In genomic region chr9:23088932-23089364, GRCh38 we compare ENCODE assay signal across 12 cellular contexts.
DNase-seq lines count a peak whose midpoint lies in the region; FAIRE-seq and TF ChIP-seq lines count a peak whose summit lies in the region.
"Had no signal": no experiment of that assay in that cellular context is flagged by ENCODE, and none has a peak within 500 bp of the region (broad histone marks: within the 10 kb centered on the region; RNA-seq: fewer than 3 reads in every experiment).

No MANE protein-coding gene starts in this region.

- H3K27ac ChIP-seq in neuronal stem cell (replicated peaks; ENCODE audit: low read length) (no peak overlapping the region), thyroid gland (no peak overlapping the region)

- WGBS in neuronal stem cell (ENCODE audit: extremely low coverage in 2 of 2, insufficient read length in 2 of 2, insufficient replicate concordance in 1 of 2), 2 donors = no CpG with 5 or more reads among the region's 5 CpGs
- WGBS in thyroid gland, 2 donors = 84% methylated on average over 3 to 4 of the region's 5 CpGs

- H2AK5ac ChIP-seq in neuronal stem cell (ENCODE audit: low read depth, low read length) = no peak overlapping the region

- H4K8ac ChIP-seq in neuronal stem cell (ENCODE audit: low read depth, low read length) = no peak overlapping the region

- no peak overlapping the region for H2BK120ac ChIP-seq in neuronal stem cell (ENCODE audit: low read depth, low read length)

- no peak for TF ChIP-seq POLR2A in thyroid gland (IDR thresholded peaks at IDR 0.05)

- H2BK5ac ChIP-seq in neuronal stem cell (ENCODE audit: low read length) = no peak overlapping the region

- H3K4me3 ChIP-seq in LNCaP clone FGC (ENCODE audit: low read depth, low read length) = no peak overlapping the region
- H3K4me3 ChIP-seq in bronchial epithelial cell (ENCODE audit: low read depth, low read length) = no peak overlapping the region
- H3K4me3 ChIP-seq in neuronal stem cell (ENCODE audit: low read length in 2 of 2) = peak overlapping the region in 1 of 2 donors; percentile 63
- H3K4me3 ChIP-seq in thyroid gland (replicated peaks in 1 of 3) = no peak overlapping the region

- H3K4me1 ChIP-seq in neuronal stem cell (ENCODE audit: control insufficient read depth in 2 of 2, insufficient read depth in 1 of 2, low read depth in 1 of 2, low read length in 2 of 2) (peaks cover 0 to 1% of the 10 kb centered on the region in 2 donors), thyroid gland (no peaks in the 10 kb centered on the region)

- no peak overlapping the region for H4K91ac ChIP-seq in neuronal stem cell (ENCODE audit: low read depth, low read length, poor library complexity)

- H2BK15ac ChIP-seq in neuronal stem cell (ENCODE audit: low read length) = no peak overlapping the region

- peak overlapping the region; percentile 61 for H3K9ac ChIP-seq in neuronal stem cell (ENCODE audit: low read depth, low read length, poor library complexity)

- H3K23ac ChIP-seq in neuronal stem cell (ENCODE audit: low read depth, low read length, poor library complexity) = no peak overlapping the region

- H3K9me3 ChIP-seq in neuronal stem cell (replicated peaks in 1 of 2; ENCODE audit: control insufficient read depth in 2 of 2, insufficient read depth in 1 of 2, low read depth in 1 of 2, low read length in 2 of 2) = no peaks in the 10 kb centered on the region
- no peaks in the 10 kb centered on the region for H3K9me3 ChIP-seq in thyroid gland

- DNase-seq in EL (peak; percentile 1), LNCaP clone FGC (ENCODE audit: low read depth) (no peak), bronchial epithelial cell (ENCODE audit: low read depth) (peak; percentile 10), neuronal stem cell (ENCODE audit: low spot score) (peak; percentile 33), thyroid gland (no peak), NCI-H510A treated with DMSO at 0.1 percent for 48 hours (lab: John Stamatoyannopoulos, UW) (no peak), NCI-H146 (lab: John Stamatoyannopoulos, UW) (no peak), NCI-H446 treated with DMSO at 0.1 percent for 48 hours (lab: John Stamatoyannopoulos, UW) (no peak)
- DNase-seq: DMS79; stimulated activated CD4-positive, alpha-beta T cell treated with anti-CD3 and anti-CD28 coated beads, Interleukin-4, amount 100 ng/mL, for 4 hours; T-helper 17 cell had no signal

- no peak overlapping the region for H3K4ac ChIP-seq in neuronal stem cell (ENCODE audit: low read length)

- peak overlapping the region; percentile 44 for H3K18ac ChIP-seq in neuronal stem cell (ENCODE audit: low read length)

- H3K79me1 ChIP-seq in neuronal stem cell (ENCODE audit: low read depth, low read length) = no peaks in the 10 kb centered on the region

- H3K36me3 ChIP-seq in bronchial epithelial cell (ENCODE audit: control insufficient read depth, insufficient read depth, low read length) = no peaks in the 10 kb centered on the region
- H3K36me3 ChIP-seq in neuronal stem cell (replicated peaks in 1 of 2; ENCODE audit: control insufficient read depth in 2 of 2, insufficient read depth in 2 of 2, low read length in 2 of 2) = no peaks in the 10 kb centered on the region
- no peaks in the 10 kb centered on the region for H3K36me3 ChIP-seq in thyroid gland

- H3K27me3 ChIP-seq in bronchial epithelial cell (ENCODE audit: control insufficient read depth, insufficient read depth, low read length) (no peaks in the 10 kb centered on the region), neuronal stem cell (ENCODE audit: control insufficient read depth in 3 of 3, insufficient read depth in 3 of 3, low read depth in 1 of 3, low read length in 3 of 3) (no peaks in the 10 kb centered on the region), thyroid gland (no peaks in the 10 kb centered on the region)

- H2AFZ ChIP-seq in neuronal stem cell (ENCODE audit: low read length) = no peak overlapping the region

- H2BK12ac ChIP-seq in neuronal stem cell (ENCODE audit: low read length) = no peak overlapping the region

- TF ChIP-seq CTCF in LNCaP clone FGC (IDR thresholded peaks at IDR 0.05; ENCODE audit: control insufficient read depth, extremely low read depth, insufficient read depth) (peak; percentile 59), bronchial epithelial cell (IDR thresholded peaks at IDR 0.05; ENCODE audit: insufficient read depth, low read length, severe bottlenecking) (peak; percentile 16), thyroid gland (IDR thresholded peaks at IDR 0.05) (no peak)

- no peak overlapping the region for H3K14ac ChIP-seq in neuronal stem cell (ENCODE audit: low read length)

- intact Hi-C loops in thyroid gland (cut with DNase I) = no loop called here

- no peak overlapping the region for H3K4me2 ChIP-seq in neuronal stem cell (ENCODE audit: insufficient read depth, low read length, poor library complexity, severe bottlenecking)

- FAIRE-seq in bronchial epithelial cell (lab: Jason Lieb, UNC) = peak; percentile 82
- FAIRE-seq: frontal cortex had no signal

Comparison
In these comparisons a context has a peak if more than half of its experiments do, and no peak if none do; other contexts are left out.
1. DNase-seq: peak in EL (single experiment), bronchial epithelial cell (single experiment) and neuronal stem cell (single experiment); none in LNCaP clone FGC (single experiment), thyroid gland (0 of 2), NCI-H510A treated with DMSO at 0.1 percent for 48 hours (single experiment), NCI-H146 (single experiment) and NCI-H446 treated with DMSO at 0.1 percent for 48 hours (single experiment).
2. CTCF ChIP-seq: peak in LNCaP clone FGC (single experiment) and bronchial epithelial cell (single experiment); none in thyroid gland (0 of 6).